Comparison of ENCODE assay signal across 1 cellular context in genomic region chr14:97368900-97369564, GRCh38.
TF ChIP-seq lines count a peak whose summit lies in the region.

No MANE protein-coding gene starts in this region.

TF ChIP-seq in GM23338, 12 proteins besides CTCF, POLR2A, EP300 and RAD21 (continued from another document):
- TF ChIP-seq, protein P1, sequence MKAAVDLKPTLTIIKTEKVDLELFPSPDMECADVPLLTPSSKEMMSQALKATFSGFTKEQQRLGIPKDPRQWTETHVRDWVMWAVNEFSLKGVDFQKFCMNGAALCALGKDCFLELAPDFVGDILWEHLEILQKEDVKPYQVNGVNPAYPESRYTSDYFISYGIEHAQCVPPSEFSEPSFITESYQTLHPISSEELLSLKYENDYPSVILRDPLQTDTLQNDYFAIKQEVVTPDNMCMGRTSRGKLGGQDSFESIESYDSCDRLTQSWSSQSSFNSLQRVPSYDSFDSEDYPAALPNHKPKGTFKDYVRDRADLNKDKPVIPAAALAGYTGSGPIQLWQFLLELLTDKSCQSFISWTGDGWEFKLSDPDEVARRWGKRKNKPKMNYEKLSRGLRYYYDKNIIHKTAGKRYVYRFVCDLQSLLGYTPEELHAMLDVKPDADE (IDR thresholded peaks at IDR 0.05), result no peak
- TF ChIP-seq POLR2AphosphoS5 (IDR thresholded peaks at IDR 0.05; ENCODE audit: low read depth) (no peak), NANOG (IDR thresholded peaks at IDR 0.05; ENCODE audit: borderline replicate concordance) (no peak), EZH2phosphoT487 (IDR thresholded peaks at IDR 0.05; ENCODE audit: unreplicated experiment) (no peak), ZNF462 (CRISPR knock-in tag; IDR thresholded peaks at IDR 0.05) (no peak), ZNF114 (CRISPR knock-in tag; IDR thresholded peaks at IDR 0.05) (no peak), EZH2 (IDR thresholded peaks at IDR 0.05; ENCODE audit: low read depth, unreplicated experiment) (no peak), JUNB (IDR thresholded peaks at IDR 0.05; ENCODE audit: unreplicated experiment) (no peak)
- TF ChIP-seq, protein P2, sequence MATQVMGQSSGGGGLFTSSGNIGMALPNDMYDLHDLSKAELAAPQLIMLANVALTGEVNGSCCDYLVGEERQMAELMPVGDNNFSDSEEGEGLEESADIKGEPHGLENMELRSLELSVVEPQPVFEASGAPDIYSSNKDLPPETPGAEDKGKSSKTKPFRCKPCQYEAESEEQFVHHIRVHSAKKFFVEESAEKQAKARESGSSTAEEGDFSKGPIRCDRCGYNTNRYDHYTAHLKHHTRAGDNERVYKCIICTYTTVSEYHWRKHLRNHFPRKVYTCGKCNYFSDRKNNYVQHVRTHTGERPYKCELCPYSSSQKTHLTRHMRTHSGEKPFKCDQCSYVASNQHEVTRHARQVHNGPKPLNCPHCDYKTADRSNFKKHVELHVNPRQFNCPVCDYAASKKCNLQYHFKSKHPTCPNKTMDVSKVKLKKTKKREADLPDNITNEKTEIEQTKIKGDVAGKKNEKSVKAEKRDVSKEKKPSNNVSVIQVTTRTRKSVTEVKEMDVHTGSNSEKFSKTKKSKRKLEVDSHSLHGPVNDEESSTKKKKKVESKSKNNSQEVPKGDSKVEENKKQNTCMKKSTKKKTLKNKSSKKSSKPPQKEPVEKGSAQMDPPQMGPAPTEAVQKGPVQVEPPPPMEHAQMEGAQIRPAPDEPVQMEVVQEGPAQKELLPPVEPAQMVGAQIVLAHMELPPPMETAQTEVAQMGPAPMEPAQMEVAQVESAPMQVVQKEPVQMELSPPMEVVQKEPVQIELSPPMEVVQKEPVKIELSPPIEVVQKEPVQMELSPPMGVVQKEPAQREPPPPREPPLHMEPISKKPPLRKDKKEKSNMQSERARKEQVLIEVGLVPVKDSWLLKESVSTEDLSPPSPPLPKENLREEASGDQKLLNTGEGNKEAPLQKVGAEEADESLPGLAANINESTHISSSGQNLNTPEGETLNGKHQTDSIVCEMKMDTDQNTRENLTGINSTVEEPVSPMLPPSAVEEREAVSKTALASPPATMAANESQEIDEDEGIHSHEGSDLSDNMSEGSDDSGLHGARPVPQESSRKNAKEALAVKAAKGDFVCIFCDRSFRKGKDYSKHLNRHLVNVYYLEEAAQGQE (IDR thresholded peaks at IDR 0.05; ENCODE audit: unreplicated experiment), result no peak
